In the genomic region with DNA sequence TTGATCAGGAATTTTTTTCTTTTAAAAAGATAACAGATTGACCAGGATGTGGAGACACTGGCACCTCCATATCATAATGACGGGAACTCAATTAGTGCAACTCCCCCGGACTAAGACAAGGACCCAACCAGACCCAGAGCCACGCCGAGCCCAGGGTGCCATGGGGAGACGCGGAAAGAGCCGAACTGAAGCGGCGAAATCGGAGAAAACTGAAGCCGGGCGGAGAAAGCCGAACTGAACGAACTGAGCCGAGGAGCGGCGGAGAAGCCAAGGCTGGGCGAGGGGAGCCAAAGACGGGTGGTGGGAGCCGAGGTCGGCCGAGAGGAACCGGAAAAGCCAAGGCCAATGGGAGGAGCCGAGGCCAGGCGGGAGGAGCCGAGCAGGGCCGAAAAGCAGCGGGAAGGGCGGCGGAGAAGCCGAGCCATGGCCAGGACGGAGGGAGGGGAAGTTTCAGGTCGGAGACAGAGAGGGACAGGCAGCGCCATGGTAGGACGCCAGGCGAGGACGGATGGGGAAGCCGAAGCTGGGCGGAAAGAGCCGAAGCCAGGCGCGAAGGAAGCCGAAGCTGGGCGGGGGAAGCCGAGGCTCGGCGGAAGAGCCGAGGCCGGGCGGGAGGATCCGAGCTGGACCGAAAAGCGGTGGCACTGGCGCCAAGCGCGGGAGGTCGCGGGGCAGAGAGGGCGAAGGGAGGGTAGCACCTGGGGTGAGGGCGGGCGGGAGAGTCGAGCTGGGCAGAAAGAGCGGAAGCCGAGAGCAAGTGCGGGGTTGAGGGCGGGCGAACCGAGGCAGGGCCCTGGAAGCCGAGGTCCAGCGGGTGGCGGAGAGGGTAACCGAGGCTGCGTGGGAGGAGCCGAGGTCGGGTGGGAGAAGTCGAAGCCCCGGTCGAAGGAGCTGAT, we compare ENCODE assay signal across 8 cellular contexts. TPM values are rescaled to one million over a fixed set of nuclear protein-coding genes. Genes with fewer than 3 reads are reported as not detected.
A peak's percentile ranks its signal among the peaks of the same experiment; 100 is the strongest.
DNase-seq lines count a peak whose midpoint lies in the region; ATAC-seq and TF ChIP-seq lines count a peak whose summit lies in the region.

No MANE protein-coding gene starts in this region.

- H3K79me2 ChIP-seq in GM23338 (replicated peaks; ENCODE audit: insufficient read depth) (no peaks in the 10 kb centered on the region), fibroblast of lung (ENCODE audit: control insufficient read depth, insufficient read depth, low read length) (no peaks in the 10 kb centered on the region)

- peak overlapping the region; percentile 55 for H3K4me3 ChIP-seq in GM23338
- peak overlapping the region; percentile 72 to 89 (median 78) for H3K4me3 ChIP-seq in fibroblast of lung (replicated peaks in 1 of 4; ENCODE audit: control extremely low read depth in 1 of 4, insufficient read depth in 1 of 4, low read depth in 3 of 4, low read length in 4 of 4)

- H2AFZ ChIP-seq in GM23338, result no peak overlapping the region
- peak overlapping the region; percentile 97 for H2AFZ ChIP-seq in fibroblast of lung (ENCODE audit: low read length)

- no peaks in the 10 kb centered on the region; the same call in 1 of the 2 replicates for H3F3A ChIP-seq in GM23338 (replicated peaks; ENCODE audit: low read depth)

- no peaks in the 10 kb centered on the region for H3K9me3 ChIP-seq in fibroblast of lung (ENCODE audit: control insufficient read depth, insufficient read depth, low read depth, low read length)

- H3K36me3 Mint-ChIP-seq in GM23338 (ENCODE audit: low read depth), result peaks cover 34% of the 10 kb centered on the region
- no peaks in the 10 kb centered on the region for H3K36me3 Mint-ChIP-seq in activated T-helper 17 cell treated with anti-CD3 and anti-CD28 coated beads, Interleukin-2, amount 50 U/mL, for 72 hours (ENCODE audit: low read depth)
- peaks cover 0 to 19% (median 15%) of the 10 kb centered on the region in 3 donors for H3K36me3 Mint-ChIP-seq in naive thymus-derived CD8-positive, alpha-beta T cell
- peaks cover 6% of the 10 kb centered on the region for H3K36me3 Mint-ChIP-seq in stimulated activated memory B cell treated with anti-CD40 and anti-IgM and Interleukin-4, amounts not matched to agents 10 μg/mL and 1 μg/mL and 100 μg/mL, for 72 hours

- H3K4me1 ChIP-seq in GM23338 (ENCODE audit: insufficient read depth), result peaks cover 9% of the 10 kb centered on the region; the same call in 1 of the 2 replicates
- H3K4me1 ChIP-seq in fibroblast of lung (ENCODE audit: control insufficient read depth, extremely low read depth, insufficient read depth, low read length), result no peaks in the 10 kb centered on the region

- peak; percentile 89 for ATAC-seq in GM23338
- peak; percentile 89 for ATAC-seq in activated T-helper 17 cell treated with anti-CD3 and anti-CD28 coated beads, Interleukin-2, amount 50 U/mL, for 72 hours (replicated peaks)
- peak; percentile 92 to 93 for ATAC-seq in naive thymus-derived CD8-positive, alpha-beta T cell
- peak; percentile 96 for ATAC-seq in stimulated activated memory B cell treated with anti-CD40 and anti-IgM and Interleukin-4, amounts not matched to agents 10 μg/mL and 1 μg/mL and 100 μg/mL, for 72 hours

- peaks cover 41% of the 10 kb centered on the region for H3K9me3 Mint-ChIP-seq in GM23338
- peaks cover 16% of the 10 kb centered on the region for H3K9me3 Mint-ChIP-seq in activated T-helper 17 cell treated with anti-CD3 and anti-CD28 coated beads, Interleukin-2, amount 50 U/mL, for 72 hours
- H3K9me3 Mint-ChIP-seq in naive thymus-derived CD8-positive, alpha-beta T cell, result peaks cover 0 to 42% (median 33%) of the 10 kb centered on the region in 9 donors
- H3K9me3 Mint-ChIP-seq in stimulated activated memory B cell treated with anti-CD40 and anti-IgM and Interleukin-4, amounts not matched to agents 10 μg/mL and 1 μg/mL and 100 μg/mL, for 72 hours, result peaks cover 21% of the 10 kb centered on the region

- DNase-seq in EH (ENCODE audit: low read depth) (peak; percentile 94), GM23338 (ENCODE audit: low spot score) (peak; percentile 97), LHCN-M2 (ENCODE audit: low read depth) (peak; percentile 87), RPMI8226 (peak; percentile 95), fibroblast of lung (ENCODE audit: low read depth in 2 of 2) (peak; percentile 87 to 91)
- DNase-seq in naive thymus-derived CD8-positive, alpha-beta T cell, result peak; percentile 82 to 95 (median 88)

- peaks cover 24% of the 10 kb centered on the region for H3K27me3 Mint-ChIP-seq in GM23338 (ENCODE audit: insufficient read depth, low read depth, poor library complexity)
- no peaks in the 10 kb centered on the region for H3K27me3 Mint-ChIP-seq in activated T-helper 17 cell treated with anti-CD3 and anti-CD28 coated beads, Interleukin-2, amount 50 U/mL, for 72 hours
- no peaks in the 10 kb centered on the region for H3K27me3 Mint-ChIP-seq in naive thymus-derived CD8-positive, alpha-beta T cell
- no peaks in the 10 kb centered on the region for H3K27me3 Mint-ChIP-seq in stimulated activated memory B cell treated with anti-CD40 and anti-IgM and Interleukin-4, amounts not matched to agents 10 μg/mL and 1 μg/mL and 100 μg/mL, for 72 hours

- peak overlapping the region; percentile 77 for H3K4me3 Mint-ChIP-seq in GM23338
- peak overlapping the region; percentile 89 for H3K4me3 Mint-ChIP-seq in activated T-helper 17 cell treated with anti-CD3 and anti-CD28 coated beads, Interleukin-2, amount 50 U/mL, for 72 hours
- peak overlapping the region; percentile 89 to 99 (median 94) for H3K4me3 Mint-ChIP-seq in naive thymus-derived CD8-positive, alpha-beta T cell
- H3K4me3 Mint-ChIP-seq in stimulated activated memory B cell treated with anti-CD40 and anti-IgM and Interleukin-4, amounts not matched to agents 10 μg/mL and 1 μg/mL and 100 μg/mL, for 72 hours, result peak overlapping the region; percentile 99

- POLR2A ChIA-PET in naive thymus-derived CD8-positive, alpha-beta T cell (lab: Charles Lee), result interaction anchor here (0.5 to 3.3 kb wide), 12 partner anchors 9 to 582 kb away, joined by 3 to 50 read pairs (median 4); a partner anchor contains a TSS

- H3K36me3 ChIP-seq in GM23338 (ENCODE audit: insufficient read depth) (peaks cover 6% of the 10 kb centered on the region; the same call in 1 of the 2 replicates), fibroblast of lung (ENCODE audit: control insufficient read depth, insufficient read depth, low read length) (no peaks in the 10 kb centered on the region)

- H3K27ac Mint-ChIP-seq in GM23338, result peak overlapping the region; percentile 95
- peak overlapping the region; percentile 93 for H3K27ac Mint-ChIP-seq in activated T-helper 17 cell treated with anti-CD3 and anti-CD28 coated beads, Interleukin-2, amount 50 U/mL, for 72 hours
- H3K27ac Mint-ChIP-seq in naive thymus-derived CD8-positive, alpha-beta T cell, result peak overlapping the region; percentile 60 to 98 (median 95)
- peak overlapping the region; percentile 98 for H3K27ac Mint-ChIP-seq in stimulated activated memory B cell treated with anti-CD40 and anti-IgM and Interleukin-4, amounts not matched to agents 10 μg/mL and 1 μg/mL and 100 μg/mL, for 72 hours

- no peaks in the 10 kb centered on the region for H3K27me3 ChIP-seq in GM23338 (ENCODE audit: insufficient read depth)
- H3K27me3 ChIP-seq in fibroblast of lung (ENCODE audit: control insufficient read depth, insufficient read depth, low read length), result no peaks in the 10 kb centered on the region

- H4K20me1 ChIP-seq in GM23338 (replicated peaks; ENCODE audit: insufficient read depth) (no peaks in the 10 kb centered on the region), fibroblast of lung (ENCODE audit: control insufficient read depth, extremely low read depth, insufficient read depth, low read length) (no peaks in the 10 kb centered on the region)

- H3K27ac ChIP-seq in GM23338 (ENCODE audit: low read depth) (peak overlapping the region; percentile 79), fibroblast of lung (ENCODE audit: insufficient read depth, low read length) (peak overlapping the region; percentile 93)

- no peak for TF ChIP-seq CTCF in GM23338 (conservative IDR thresholded peaks at IDR 0.05; ENCODE audit: low read depth in 2 of 2)
- no peak for TF ChIP-seq CTCF in fibroblast of lung (conservative IDR thresholded peaks at IDR 0.05 in 1 of 2, IDR thresholded peaks at IDR 0.05 in 1 of 2; ENCODE audit: low read depth in 1 of 2, low read length in 2 of 2)

- H3K9ac ChIP-seq in fibroblast of lung (ENCODE audit: insufficient read depth, low read length), result peak overlapping the region; percentile 86

- peaks cover 7% of the 10 kb centered on the region; the same call in 1 of the 2 replicates for H3K9me2 ChIP-seq in GM23338 (ENCODE audit: insufficient read depth)

- H3K4me2 ChIP-seq in GM23338, result peak overlapping the region; percentile 78
- peak overlapping the region; percentile 87 for H3K4me2 ChIP-seq in fibroblast of lung (ENCODE audit: extremely low read depth, insufficient read depth, low read length)

- H3K4me1 Mint-ChIP-seq in GM23338, result peaks cover 2% of the 10 kb centered on the region; the same call in 1 of the 3 replicates
- peaks cover 7% of the 10 kb centered on the region for H3K4me1 Mint-ChIP-seq in activated T-helper 17 cell treated with anti-CD3 and anti-CD28 coated beads, Interleukin-2, amount 50 U/mL, for 72 hours
- peaks cover 11 to 35% (median 32%) of the 10 kb centered on the region in 4 donors for H3K4me1 Mint-ChIP-seq in naive thymus-derived CD8-positive, alpha-beta T cell
- peaks cover 15% of the 10 kb centered on the region for H3K4me1 Mint-ChIP-seq in stimulated activated memory B cell treated with anti-CD40 and anti-IgM and Interleukin-4, amounts not matched to agents 10 μg/mL and 1 μg/mL and 100 μg/mL, for 72 hours

RNA-seq across cellular contexts. Expression of a gene that starts 29.4 kb away (rescaled TPM):
- 6.6 and 10.3 TPM in 2 replicates for total RNA-seq in GM23338 (2014; rRNA removed; shearing (Covaris generic))
- polyA plus RNA-seq in GM23338 (2016; fragmentation: Nextera tagmentation; extraction: Ambion mirVana) (3.7 and 4.3 TPM in 2 replicates), fibroblast of lung (2.9 and 3.4 TPM in 2 replicates)
- total RNA-seq in LHCN-M2 (2014; rRNA removed) (8.1 and 9.5 TPM in 2 replicates), fibroblast of lung (18.3 and 18.5 TPM in 2 replicates)
- 3.5 TPM for polyA plus RNA-seq in LHCN-M2 (2012)
- total RNA-seq in activated T-helper 17 cell treated with anti-CD3 and anti-CD28 coated beads, Interleukin-2, amount 50 U/mL, for 72 hours, result 1 to 10 TPM; 7.6 to 9.4 TPM
- polyA plus RNA-seq in fibroblast of lung (2012), result 2.6 and 3.4 TPM in 2 replicates
- 14.6 and 16.2 TPM in 2 replicates for polyA minus RNA-seq in fibroblast of lung (ENCODE audit: low replicate concordance)
- 10 to 100 TPM; 29.6 to 31.5 TPM for total RNA-seq in naive thymus-derived CD8-positive, alpha-beta T cell
- polyA plus RNA-seq in naive thymus-derived CD8-positive, alpha-beta T cell, result 1 to 10 TPM; 4.4 to 7.5 (median 7.4) TPM

RNA-seq across cellular contexts. Expression of a gene that starts 40.5 kb away (rescaled TPM):
- total RNA-seq in GM23338 (2014; rRNA removed; shearing (Covaris generic)), result not detected in 2 replicates
- polyA plus RNA-seq in GM23338 (2016; fragmentation: Nextera tagmentation; extraction: Ambion mirVana) (0.49 TPM in 1 of 2 replicates, not detected in the other), fibroblast of lung (not detected in 2 replicates)
- total RNA-seq in LHCN-M2 (2014; rRNA removed) (not detected in 2 replicates), fibroblast of lung (not detected in 2 replicates)
- not detected for polyA plus RNA-seq in LHCN-M2 (2012)
- total RNA-seq in activated T-helper 17 cell treated with anti-CD3 and anti-CD28 coated beads, Interleukin-2, amount 50 U/mL, for 72 hours, result not detected
- not detected in 2 replicates for polyA plus RNA-seq in fibroblast of lung (2012)
- not detected in 2 replicates for polyA minus RNA-seq in fibroblast of lung (ENCODE audit: low replicate concordance)
- total RNA-seq in naive thymus-derived CD8-positive, alpha-beta T cell, result not detected
- polyA plus RNA-seq in naive thymus-derived CD8-positive, alpha-beta T cell, result not detected

RNA-seq across cellular contexts. Expression of a gene that starts 49.8 kb away (rescaled TPM):
- total RNA-seq in GM23338 (2014; rRNA removed; shearing (Covaris generic)), result not detected in 2 replicates
- polyA plus RNA-seq in GM23338 (2016; fragmentation: Nextera tagmentation; extraction: Ambion mirVana) (not detected in 2 replicates), fibroblast of lung (not detected in 2 replicates)
- total RNA-seq in LHCN-M2 (2014; rRNA removed) (not detected in 2 replicates), fibroblast of lung (not detected in 2 replicates)
- not detected for polyA plus RNA-seq in LHCN-M2 (2012)
- total RNA-seq in activated T-helper 17 cell treated with anti-CD3 and anti-CD28 coated beads, Interleukin-2, amount 50 U/mL, for 72 hours, result not detected
- polyA plus RNA-seq in fibroblast of lung (2012), result not detected in 2 replicates
- polyA minus RNA-seq in fibroblast of lung (ENCODE audit: low replicate concordance), result not detected in 2 replicates
- not detected for total RNA-seq in naive thymus-derived CD8-positive, alpha-beta T cell
- polyA plus RNA-seq in naive thymus-derived CD8-positive, alpha-beta T cell, result not detected

RNA-seq across cellular contexts. Expression of a gene that starts 59.0 kb away (rescaled TPM):
- total RNA-seq in GM23338 (2014; rRNA removed; shearing (Covaris generic)), result not detected in 2 replicates
- polyA plus RNA-seq in GM23338 (2016; fragmentation: Nextera tagmentation; extraction: Ambion mirVana), result not detected in 2 replicates
- not detected in 2 replicates for total RNA-seq in LHCN-M2 (2014; rRNA removed)
- not detected for polyA plus RNA-seq in LHCN-M2 (2012)
- not detected for total RNA-seq in activated T-helper 17 cell treated with anti-CD3 and anti-CD28 coated beads, Interleukin-2, amount 50 U/mL, for 72 hours
- total RNA-seq in fibroblast of lung, result not detected in 2 replicates
- not detected in 2 replicates for polyA plus RNA-seq in fibroblast of lung
- not detected in 2 replicates for polyA plus RNA-seq in fibroblast of lung (2012)
- not detected in 2 replicates for polyA minus RNA-seq in fibroblast of lung (ENCODE audit: low replicate concordance)
- not detected for total RNA-seq in naive thymus-derived CD8-positive, alpha-beta T cell
- not detected for polyA plus RNA-seq in naive thymus-derived CD8-positive, alpha-beta T cell

Comparison
In these comparisons a context has a peak if more than half of its experiments do, and no peak if none do; other contexts are left out.
1. Peak in every context shown above with its lines: DNase-seq, ATAC-seq, H3K4me3 ChIP-seq and H3K27ac ChIP-seq.